23 cellular contexts compared by ENCODE assay signal in genomic region chr15:75097939-75098338, GRCh38.
A peak's percentile ranks its signal among the peaks of the same experiment; 100 is the strongest.
DNase-seq lines count a peak whose midpoint lies in the region; ATAC-seq, FAIRE-seq and TF ChIP-seq lines count a peak whose summit lies in the region.
"Had no signal": no experiment of that assay in that cellular context is flagged by ENCODE, and none has a peak within 500 bp of the region (broad histone marks: within the 10 kb centered on the region; RNA-seq: fewer than 3 reads in every experiment).

No MANE protein-coding gene starts in this region.

- H3K9me3 ChIP-seq in neuronal stem cell (replicated peaks in 1 of 2; ENCODE audit: control insufficient read depth in 2 of 2, insufficient read depth in 1 of 2, low read depth in 1 of 2, low read length in 2 of 2) = no peaks in the 10 kb centered on the region
- H3K9me3 ChIP-seq in small intestine (ENCODE audit: control insufficient read depth, low read depth) = no peaks in the 10 kb centered on the region
- H3K9me3 ChIP-seq: MG63, SK-N-SH had no signal

- intact Hi-C loops in activated CD8-positive, alpha-beta T cell treated with anti-CD3 and anti-CD28 coated beads for 36 hours (cut with micrococcal nuclease) = no loop called here

- H3K4ac ChIP-seq in neuronal stem cell (ENCODE audit: low read length) = no peak overlapping the region

- H2BK5ac ChIP-seq in neuronal stem cell (ENCODE audit: low read length) = peak overlapping the region; percentile 78

- H3K36me3 ChIP-seq in neuronal stem cell (replicated peaks in 1 of 2; ENCODE audit: control insufficient read depth in 2 of 2, insufficient read depth in 2 of 2, low read length in 2 of 2) (no peaks in the 10 kb centered on the region), small intestine (ENCODE audit: control insufficient read depth in 2 of 2, insufficient read depth in 2 of 2, low read length in 2 of 2) (no peaks in the 10 kb centered on the region)
- H3K36me3 ChIP-seq: MG63 had no signal

- POLR2A ChIA-PET in activated CD8-positive, alpha-beta T cell treated with anti-CD3 and anti-CD28 coated beads, Interleukin-2, amount 10 ng/mL, durations not matched to agents 7 days and 5 days (lab: Charles Lee) = no interaction called here
- POLR2A ChIA-PET in activated CD8-positive, alpha-beta T cell treated with anti-CD3 and anti-CD28 coated beads for 36 hours (lab: Charles Lee) = no interaction called here

- no peak overlapping the region for H4K91ac ChIP-seq in neuronal stem cell (ENCODE audit: low read depth, low read length, poor library complexity)

- H3K9ac ChIP-seq in neuronal stem cell (ENCODE audit: low read depth, low read length, poor library complexity) = no peak overlapping the region
- H3K9ac ChIP-seq: SK-N-SH had no signal

- no peaks in the 10 kb centered on the region for H3K79me1 ChIP-seq in neuronal stem cell (ENCODE audit: low read depth, low read length)

- no peak overlapping the region for H3K4me3 ChIP-seq in coronary artery
- H3K4me3 ChIP-seq in neuronal stem cell (ENCODE audit: low read length in 2 of 2) = no peak overlapping the region
- no peak overlapping the region for H3K4me3 ChIP-seq in small intestine (ENCODE audit: low read depth in 1 of 2, low read length in 2 of 2)
- H3K4me3 ChIP-seq: MG63 had no signal

- no peak overlapping the region for H4K8ac ChIP-seq in neuronal stem cell (ENCODE audit: low read depth, low read length)

- no peak overlapping the region for H3K4me2 ChIP-seq in neuronal stem cell (ENCODE audit: insufficient read depth, low read length, poor library complexity, severe bottlenecking)
- H3K4me2 ChIP-seq: SK-N-SH had no signal

- no peak overlapping the region for H2AK5ac ChIP-seq in neuronal stem cell (ENCODE audit: low read depth, low read length)

- H2AFZ ChIP-seq in neuronal stem cell (ENCODE audit: low read length) = no peak overlapping the region

- TF ChIP-seq CTCF in activated CD8-positive, alpha-beta T cell treated with anti-CD3 and anti-CD28 coated beads for 36 hours (IDR thresholded peaks at IDR 0.05) = no peak
- TF ChIP-seq CTCF in coronary artery (IDR thresholded peaks at IDR 0.05) = no peak

- peak overlapping the region; percentile 32 for H3K27ac Mint-ChIP-seq in activated CD8-positive, alpha-beta T cell treated with anti-CD3 and anti-CD28 coated beads, Interleukin-2, amount 10 ng/mL, durations not matched to agents 7 days and 5 days
- H3K27ac Mint-ChIP-seq in activated CD8-positive, alpha-beta T cell treated with anti-CD3 and anti-CD28 coated beads for 36 hours = no peak overlapping the region

- no peak overlapping the region for H2BK120ac ChIP-seq in neuronal stem cell (ENCODE audit: low read depth, low read length)

- H3K4me1 ChIP-seq in neuronal stem cell (ENCODE audit: control insufficient read depth in 2 of 2, insufficient read depth in 1 of 2, low read depth in 1 of 2, low read length in 2 of 2) (no peaks in the 10 kb centered on the region), small intestine (ENCODE audit: control insufficient read depth in 2 of 2, insufficient read depth in 1 of 2, low read depth in 1 of 2, low read length in 1 of 2) (no peaks in the 10 kb centered on the region)

- peaks cover 8% of the 10 kb centered on the region for H3K27me3 Mint-ChIP-seq in activated CD8-positive, alpha-beta T cell treated with anti-CD3 and anti-CD28 coated beads, Interleukin-2, amount 10 ng/mL, durations not matched to agents 7 days and 5 days (ENCODE audit: low read depth)
- peaks cover 7% of the 10 kb centered on the region for H3K27me3 Mint-ChIP-seq in activated CD8-positive, alpha-beta T cell treated with anti-CD3 and anti-CD28 coated beads for 36 hours

- no peak overlapping the region for H3K4me3 Mint-ChIP-seq in activated CD8-positive, alpha-beta T cell treated with anti-CD3 and anti-CD28 coated beads, Interleukin-2, amount 10 ng/mL, durations not matched to agents 7 days and 5 days
- H3K4me3 Mint-ChIP-seq in activated CD8-positive, alpha-beta T cell treated with anti-CD3 and anti-CD28 coated beads for 36 hours = no peak overlapping the region

- no peak for DNase-seq in activated CD8-positive, alpha-beta T cell treated with anti-CD3 and anti-CD28 coated beads, Interleukin-2, amount 10 ng/mL, durations not matched to agents 7 days and 5 days
- DNase-seq in activated CD8-positive, alpha-beta T cell treated with anti-CD3 and anti-CD28 coated beads for 36 hours = no peak
- DNase-seq in coronary artery (ENCODE audit: low spot score) (peak; percentile 56), neuronal stem cell (ENCODE audit: low spot score) (no peak), small intestine (no peak)
- DNase-seq: ACHN, DMS153, DND-41, KBM-7, MG63, NCI-H1105 treated with DMSO at 0.1 percent for 48 hours, NCI-H146, NCI-H1930, NCI-H2107, NCI-H446 treated with DMSO at 0.1 percent for 48 hours, NCI-H526 treated with DMSO at 0.1 percent for 48 hours, SK-N-SH had no signal

- H3K9me3 Mint-ChIP-seq in activated CD8-positive, alpha-beta T cell treated with anti-CD3 and anti-CD28 coated beads, Interleukin-2, amount 10 ng/mL, durations not matched to agents 7 days and 5 days (ENCODE audit: insufficient read depth) = no peaks in the 10 kb centered on the region
- H3K9me3 Mint-ChIP-seq in activated CD8-positive, alpha-beta T cell treated with anti-CD3 and anti-CD28 coated beads for 36 hours = no peaks in the 10 kb centered on the region

- no peak overlapping the region for H2BK15ac ChIP-seq in neuronal stem cell (ENCODE audit: low read length)

- no peak overlapping the region for H3K18ac ChIP-seq in neuronal stem cell (ENCODE audit: low read length)

- peaks cover 4% of the 10 kb centered on the region for H3K4me1 Mint-ChIP-seq in activated CD8-positive, alpha-beta T cell treated with anti-CD3 and anti-CD28 coated beads, Interleukin-2, amount 10 ng/mL, durations not matched to agents 7 days and 5 days (ENCODE audit: low read depth)
- H3K4me1 Mint-ChIP-seq in activated CD8-positive, alpha-beta T cell treated with anti-CD3 and anti-CD28 coated beads for 36 hours (ENCODE audit: low read depth) = peaks cover 13% of the 10 kb centered on the region

- ATAC-seq in activated CD8-positive, alpha-beta T cell treated with anti-CD3 and anti-CD28 coated beads, Interleukin-2, amount 10 ng/mL, durations not matched to agents 7 days and 5 days = no peak
- no peak for ATAC-seq in activated CD8-positive, alpha-beta T cell treated with anti-CD3 and anti-CD28 coated beads for 36 hours
- ATAC-seq in GM19324 (IDR thresholded peaks at IDR 0.05; ENCODE audit: low FRiP score, unreplicated experiment) (no peak), HG03521 (IDR thresholded peaks at IDR 0.05; ENCODE audit: unreplicated experiment) (no peak)
- ATAC-seq: HCT116 had no signal

- H3K36me3 Mint-ChIP-seq in activated CD8-positive, alpha-beta T cell treated with anti-CD3 and anti-CD28 coated beads, Interleukin-2, amount 10 ng/mL, durations not matched to agents 7 days and 5 days (ENCODE audit: low read depth) = no peaks in the 10 kb centered on the region
- no peaks in the 10 kb centered on the region for H3K36me3 Mint-ChIP-seq in activated CD8-positive, alpha-beta T cell treated with anti-CD3 and anti-CD28 coated beads for 36 hours (ENCODE audit: low read depth)

- CTCF ChIA-PET in activated CD8-positive, alpha-beta T cell treated with anti-CD3 and anti-CD28 coated beads, Interleukin-2, amount 10 ng/mL, durations not matched to agents 7 days and 5 days (lab: Charles Lee) = interaction anchor here (1.0 kb wide), 2 partner anchors 55 to 64 kb away, joined by 3 read pairs; no protein-coding TSS in a partner anchor
- CTCF ChIA-PET in activated CD8-positive, alpha-beta T cell treated with anti-CD3 and anti-CD28 coated beads for 36 hours (lab: Charles Lee) = no interaction called here

- H3K27me3 ChIP-seq in neuronal stem cell (ENCODE audit: control insufficient read depth in 3 of 3, insufficient read depth in 3 of 3, low read depth in 1 of 3, low read length in 3 of 3) = no peaks in the 10 kb centered on the region
- no peaks in the 10 kb centered on the region for H3K27me3 ChIP-seq in small intestine (ENCODE audit: control insufficient read depth in 2 of 2, insufficient read depth in 2 of 2, low read length in 2 of 2)
- H3K27me3 ChIP-seq: MG63 had no signal

- H3K23ac ChIP-seq in neuronal stem cell (ENCODE audit: low read depth, low read length, poor library complexity) = no peak overlapping the region

- no CpG with 5 or more reads among the region's 7 CpGs for whole genome bisulfite sequencing in neuronal stem cell (ENCODE audit: extremely low coverage in 2 of 2, insufficient read length in 2 of 2, insufficient replicate concordance in 1 of 2), 2 donors
- WGBS in small intestine, 3 donors = 81 to 94% (median 84%) methylated on average over 7 of the region's 7 CpGs

- FAIRE-seq in small intestine (lab: Jason Lieb, UNC) = no peak
- FAIRE-seq: GM12892, RCC 7860 had no signal

- no peak overlapping the region for H3K14ac ChIP-seq in neuronal stem cell (ENCODE audit: low read length)

- no peak overlapping the region for H2BK12ac ChIP-seq in neuronal stem cell (ENCODE audit: low read length)

- H3K27ac ChIP-seq in coronary artery = no peak overlapping the region
- H3K27ac ChIP-seq in neuronal stem cell (replicated peaks; ENCODE audit: low read length) = no peak overlapping the region
- H3K27ac ChIP-seq in small intestine (ENCODE audit: low read depth in 1 of 2, low read length in 1 of 2) = no peak overlapping the region
- H3K27ac ChIP-seq: 22Rv1 had no signal
